In genomic region chr3:151890721-151891141, GRCh38 we compare ENCODE assay signal across 9 cellular contexts. TPM values are rescaled to one million over a fixed set of nuclear protein-coding genes. Genes with fewer than 3 reads are reported as not detected.
DNase-seq lines count a peak whose midpoint lies in the region; ATAC-seq and TF ChIP-seq lines count a peak whose summit lies in the region.
"Had no signal": no experiment of that assay in that cellular context is flagged by ENCODE, and none has a peak within 500 bp of the region (broad histone marks: within the 10 kb centered on the region; RNA-seq: fewer than 3 reads in every experiment).

No MANE protein-coding gene starts in this region.

- no peak overlapping the region for H3K9ac ChIP-seq in mammary epithelial cell (ENCODE audit: insufficient read depth, low read length)

- WGBS in mammary epithelial cell (ENCODE audit: low coverage, missing lambda C conversion rate) = 21% methylated on average over 4 of the region's 4 CpGs

- no TSS peak for BruUV-seq in mammary epithelial cell (replicated peaks; lab: Mats Ljungman, UMichigan)

- no peaks in the 10 kb centered on the region for H3K79me2 ChIP-seq in mammary epithelial cell (ENCODE audit: insufficient read depth, low read length)

- H3K27ac ChIP-seq in mammary epithelial cell (ENCODE audit: insufficient read depth, low read depth, low read length) = no peak overlapping the region
- H3K27ac ChIP-seq in effector memory CD4-positive, alpha-beta T cell (ENCODE audit: insufficient read depth, low read length, poor library complexity, severe bottlenecking) = no peak overlapping the region
- H3K27ac ChIP-seq: SK-N-MC had no signal

- in situ Hi-C loops in mammary epithelial cell (cut with MboI; ENCODE audit: low sequenced_read_pairs in 2 of 2) = no loop called here

- H4K20me1 ChIP-seq in mammary epithelial cell (ENCODE audit: insufficient read depth, low read length) = no peaks in the 10 kb centered on the region

- H3K9me3 ChIP-seq in mammary epithelial cell (replicated peaks; ENCODE audit: insufficient read depth, low read length) (no peaks in the 10 kb centered on the region), BE2C (no peaks in the 10 kb centered on the region)
- no peaks in the 10 kb centered on the region for H3K9me3 ChIP-seq in effector memory CD4-positive, alpha-beta T cell (ENCODE audit: control insufficient read depth, low read length)

- dilution Hi-C loops in mammary epithelial cell (cut with HindIII; ENCODE audit: low sequenced_read_pairs) = no loop called here

- intact Hi-C loops in mammary epithelial cell (cut with micrococcal nuclease) = no loop called here

- H3K4me1 ChIP-seq in mammary epithelial cell (ENCODE audit: insufficient read depth, low read length) (peaks cover 5% of the 10 kb centered on the region), BE2C (no peaks in the 10 kb centered on the region)
- no peaks in the 10 kb centered on the region for H3K4me1 ChIP-seq in effector memory CD4-positive, alpha-beta T cell (ENCODE audit: control insufficient read depth, insufficient read depth, low read length, poor library complexity, severe bottlenecking)

- DNase-seq in GM12865 (ENCODE audit: low read depth) = peak; percentile 13
- DNase-seq in NCI-H1105 treated with DMSO at 0.1 percent for 48 hours (lab: John Stamatoyannopoulos, UW) = peak; percentile 36
- peak; percentile 62 for DNase-seq in mammary epithelial cell
- DNase-seq in effector memory CD4-positive, alpha-beta T cell = no peak
- no peak for DNase-seq in activated naive CD4-positive, alpha-beta T cell treated with Interleukin-2 at 50 U/mL for 16 hours
- DNase-seq in BE2C = no peak
- no peak for DNase-seq in activated CD4-positive, alpha-beta T cell treated with anti-CD3 and anti-CD28 coated beads for 1 hour

- no peak overlapping the region for H3K4me2 ChIP-seq in mammary epithelial cell (ENCODE audit: insufficient read depth, low read depth, low read length)

- H3K27me3 ChIP-seq in mammary epithelial cell (ENCODE audit: insufficient read depth, low read length) (no peaks in the 10 kb centered on the region), BE2C (no peaks in the 10 kb centered on the region)
- H3K27me3 ChIP-seq in effector memory CD4-positive, alpha-beta T cell (replicated peaks; ENCODE audit: control insufficient read depth, insufficient read depth, low read length, poor library complexity, severe bottlenecking) = no peaks in the 10 kb centered on the region

- H3K36me3 ChIP-seq in mammary epithelial cell (ENCODE audit: insufficient read depth, low read length) (no peaks in the 10 kb centered on the region), BE2C (no peaks in the 10 kb centered on the region)
- H3K36me3 ChIP-seq in effector memory CD4-positive, alpha-beta T cell (ENCODE audit: control insufficient read depth, insufficient read depth, low read length) = no peaks in the 10 kb centered on the region

- H2AFZ ChIP-seq in mammary epithelial cell (ENCODE audit: low read depth, low read length) = peak overlapping the region; percentile 0

- TF ChIP-seq CTCF in GM12865 (IDR thresholded peaks at IDR 0.05; ENCODE audit: insufficient read depth, low read depth, low read length, missing control alignments) (no peak), mammary epithelial cell (conservative IDR thresholded peaks at IDR 0.05 in 1 of 2, IDR thresholded peaks at IDR 0.05 in 1 of 2; ENCODE audit: extremely low read depth in 1 of 2, insufficient read depth in 1 of 2, low read depth in 1 of 2, low read length in 2 of 2) (no peak), BE2C (IDR thresholded peaks at IDR 0.05; ENCODE audit: low read depth, low read length) (no peak)

- CTCF ChIA-PET in mammary epithelial cell (lab: Charles Lee; ENCODE audit: low non-redundant PET) = interaction anchor here (0.5 kb wide), 1 partner anchor 54 kb away, joined by 3 read pairs; no protein-coding TSS in a partner anchor

- H3K4me3 ChIP-seq in GM12865 (ENCODE audit: low read depth, low read length) (no peak overlapping the region), mammary epithelial cell (replicated peaks in 1 of 3; ENCODE audit: insufficient read depth in 1 of 3, low read depth in 2 of 3, low read length in 3 of 3) (no peak overlapping the region), BE2C (ENCODE audit: low read depth, low read length) (no peak overlapping the region)
- H3K4me3 ChIP-seq in effector memory CD4-positive, alpha-beta T cell (ENCODE audit: insufficient read depth, low read depth, low read length, poor library complexity, severe bottlenecking) = no peak overlapping the region
- H3K4me3 ChIP-seq: SK-N-MC had no signal

- peak; percentile 79 for ATAC-seq in HG02642 (IDR thresholded peaks at IDR 0.05; ENCODE audit: poor library complexity, unreplicated experiment)

RNA-seq across cellular contexts. Expression of gene SUCNR1, which starts 17.3 kb away (rescaled TPM):
- total RNA-seq in mammary epithelial cell = not detected
- polyA plus RNA-seq in mammary epithelial cell = not detected
- not detected for polyA minus RNA-seq in mammary epithelial cell
- not detected for polyA plus RNA-seq in BE2C (2012; ENCODE audit: insufficient read depth, insufficient read length, low read depth)

Comparison
In these comparisons a context has a peak if more than half of its experiments do, and no peak if none do; other contexts are left out.
1. DNase-seq: peak in GM12865 (single experiment), NCI-H1105 treated with DMSO at 0.1 percent for 48 hours (single experiment) and mammary epithelial cell (single experiment); none in effector memory CD4-positive, alpha-beta T cell (0 of 3), activated naive CD4-positive, alpha-beta T cell treated with Interleukin-2 at 50 U/mL for 16 hours (single experiment), BE2C (single experiment) and activated CD4-positive, alpha-beta T cell treated with anti-CD3 and anti-CD28 coated beads for 1 hour (single experiment).